Comparison of ENCODE assay signal across 8 cellular contexts in genomic region chr13:51721485-51721884, GRCh38.
DNase-seq lines count a peak whose midpoint lies in the region; ATAC-seq and TF ChIP-seq lines count a peak whose summit lies in the region.

No MANE protein-coding gene starts in this region.

- no peaks in the 10 kb centered on the region for H3K9me3 ChIP-seq in sigmoid colon

- intact Hi-C loops in sigmoid colon (cut with DNase I) = no loop called here

- TF ChIP-seq EP300 in sigmoid colon (IDR thresholded peaks at IDR 0.05) = no peak

- H3K27me3 ChIP-seq in sigmoid colon = no peaks in the 10 kb centered on the region

- no peak for TF ChIP-seq CTCF in sigmoid colon (IDR thresholded peaks at IDR 0.05)

- peak; percentile 88 for ATAC-seq in GM19043 (IDR thresholded peaks at IDR 0.05; ENCODE audit: low read depth, unreplicated experiment)
- peak; percentile 93 for ATAC-seq in HG02852 (IDR thresholded peaks at IDR 0.05; ENCODE audit: unreplicated experiment)
- no peak for ATAC-seq in HG02970 (IDR thresholded peaks at IDR 0.05; ENCODE audit: low FRiP score, unreplicated experiment)

- H3K4me1 ChIP-seq in sigmoid colon = peaks cover 0 to 12% (median 9%) of the 10 kb centered on the region in 4 donors

- WGBS in adipose tissue, 3 donors = 59 to 64% (median 63%) methylated on average over 3 of the region's 3 CpGs
- 76 to 90% methylated on average over 3 of the region's 3 CpGs for WGBS in sigmoid colon, 2 donors

- peak; percentile 71 for DNase-seq in sigmoid colon
- no peak for DNase-seq in HCEC 1CT
- DNase-seq in NOMO-1 treated with DMSO at 0.1 percent for 48 hours (lab: John Stamatoyannopoulos, UW; ENCODE audit: unreplicated experiment) = no peak
- no peak for DNase-seq in DMS53 (lab: John Stamatoyannopoulos, UW)

- peak overlapping the region; percentile 28 for H3K27ac ChIP-seq in adipose tissue (ENCODE audit: low read depth, low read length)
- H3K27ac ChIP-seq in sigmoid colon = peak overlapping the region; percentile 29 to 51 (median 45)

- no peaks in the 10 kb centered on the region for H3K36me3 ChIP-seq in sigmoid colon

- TF ChIP-seq POLR2A in sigmoid colon (IDR thresholded peaks at IDR 0.05) = no peak

- no peak overlapping the region for H3K4me3 ChIP-seq in sigmoid colon
